Comparison of ENCODE assay signal across 8 cellular contexts in genomic region chr19:41325947-41326706, GRCh38. TPM values are rescaled to one million over a fixed set of nuclear protein-coding genes. Genes with fewer than 3 reads are reported as not detected.
DNase-seq lines count a peak whose midpoint lies in the region; ATAC-seq and TF ChIP-seq lines count a peak whose summit lies in the region.

No MANE protein-coding gene starts in this region.

- intact Hi-C loops in natural killer cell (cut with micrococcal nuclease): loop anchor here (5.0 kb wide), 1 partner anchor 639 kb away; no protein-coding TSS in a partner anchor

- H3K27me3 Mint-ChIP-seq in natural killer cell (ENCODE audit: low read depth in 2 of 2): no peaks in the 10 kb centered on the region

- H3K4me1 Mint-ChIP-seq in natural killer cell: peaks cover 73 to 82% of the 10 kb centered on the region in 2 donors

- peak overlapping the region; percentile 93 for H3K27ac ChIP-seq in SJSA1

- no peaks in the 10 kb centered on the region for H3K9me3 ChIP-seq in SJSA1 (replicated peaks)

- H3K27me3 ChIP-seq in SJSA1 (replicated peaks): no peaks in the 10 kb centered on the region

- H3K27ac Mint-ChIP-seq in natural killer cell: peak overlapping the region; percentile 94 to 97

- peak overlapping the region; percentile 85 for H3K4me3 Mint-ChIP-seq in natural killer cell

- peak; percentile 6 to 10 (median 8) for ATAC-seq in natural killer cell
- no peak for ATAC-seq in GM18870 (IDR thresholded peaks at IDR 0.05; ENCODE audit: unreplicated experiment)

- no peaks in the 10 kb centered on the region for H3K9me3 Mint-ChIP-seq in natural killer cell

- H3K4me3 ChIP-seq in SJSA1: no peak overlapping the region
- H3K4me3 ChIP-seq in epithelial cell of esophagus (ENCODE audit: low read length): no peak overlapping the region

- no peaks in the 10 kb centered on the region for H3K36me3 Mint-ChIP-seq in natural killer cell

- peaks cover 79% of the 10 kb centered on the region for H3K4me1 ChIP-seq in SJSA1 (replicated peaks)

- DNase-seq in NCI-H1092 treated with DMSO at 0.1 percent for 48 hours (lab: John Stamatoyannopoulos, UW) (peak; percentile 11), NCI-H1092 (lab: John Stamatoyannopoulos, UW) (no peak), SJSA1 (ENCODE audit: low read depth in 1 of 2, low spot score in 2 of 2) (peak in 1 of 2 experiments; percentile 51), epithelial cell of esophagus (ENCODE audit: low read depth) (peak; percentile 39), natural killer cell (peak; percentile 53), iPS-NIHi7 (ENCODE audit: extremely low spot score) (no peak), COR-L47 (lab: John Stamatoyannopoulos, UW) (no peak)

- H3K36me3 ChIP-seq in SJSA1: peaks cover 68% of the 10 kb centered on the region

- TF ChIP-seq CTCF in epithelial cell of esophagus (IDR thresholded peaks at IDR 0.05; ENCODE audit: insufficient read depth, low read depth, low read length, missing control alignments) (no peak), natural killer cell (IDR thresholded peaks at IDR 0.05) (no peak)

RNA-seq across cellular contexts. Expression of gene CCDC97, which starts 16.2 kb away (rescaled TPM):
- 6.0 and 10.7 TPM in 2 replicates for total RNA-seq in SJSA1 (2014; rRNA removed; shearing (Covaris generic))
- total RNA-seq in natural killer cell: 10 to 100 TPM; 41.1 to 44.3 (median 44.0) TPM

RNA-seq across cellular contexts. Expression of gene TGFB1, which starts 27.6 kb away (rescaled TPM):
- 16.4 and 17.4 TPM in 2 replicates for total RNA-seq in SJSA1 (2014; rRNA removed; shearing (Covaris generic))
- total RNA-seq in natural killer cell: 100 to 1,000 TPM; 682 to 761 (median 729) TPM

RNA-seq across cellular contexts. Expression of gene B9D2, which starts 37.8 kb away (rescaled TPM):
- total RNA-seq in SJSA1 (2014; rRNA removed; shearing (Covaris generic)): 3.3 and 10.7 TPM in 2 replicates
- 10 to 100 TPM; 18.1 to 22.2 (median 18.7) TPM for total RNA-seq in natural killer cell

RNA-seq across cellular contexts. Expression of gene TMEM91, which starts 50.2 kb away (rescaled TPM):
- 0.44 and 2.5 TPM in 2 replicates for total RNA-seq in SJSA1 (2014; rRNA removed; shearing (Covaris generic))
- total RNA-seq in natural killer cell: 10 to 100 TPM; 13.6 to 22.8 (median 20.8) TPM

Comparison
In these comparisons a context has a peak if more than half of its experiments do, and no peak if none do; other contexts are left out.
1. DNase-seq: peak in NCI-H1092 treated with DMSO at 0.1 percent for 48 hours (single experiment), epithelial cell of esophagus (single experiment) and natural killer cell (single experiment); none in NCI-H1092 (single experiment), iPS-NIHi7 (single experiment) and COR-L47 (single experiment).
2. RNA of gene TGFB1, which starts 27.6 kb away (total RNA-seq): 682 to 761 TPM in natural killer cell; 16.4 to 17.4 TPM in SJSA1; every median in the first group is over 10 times any median in the second.